ENCODE assay signal across 8 cellular contexts in the genomic region with DNA sequence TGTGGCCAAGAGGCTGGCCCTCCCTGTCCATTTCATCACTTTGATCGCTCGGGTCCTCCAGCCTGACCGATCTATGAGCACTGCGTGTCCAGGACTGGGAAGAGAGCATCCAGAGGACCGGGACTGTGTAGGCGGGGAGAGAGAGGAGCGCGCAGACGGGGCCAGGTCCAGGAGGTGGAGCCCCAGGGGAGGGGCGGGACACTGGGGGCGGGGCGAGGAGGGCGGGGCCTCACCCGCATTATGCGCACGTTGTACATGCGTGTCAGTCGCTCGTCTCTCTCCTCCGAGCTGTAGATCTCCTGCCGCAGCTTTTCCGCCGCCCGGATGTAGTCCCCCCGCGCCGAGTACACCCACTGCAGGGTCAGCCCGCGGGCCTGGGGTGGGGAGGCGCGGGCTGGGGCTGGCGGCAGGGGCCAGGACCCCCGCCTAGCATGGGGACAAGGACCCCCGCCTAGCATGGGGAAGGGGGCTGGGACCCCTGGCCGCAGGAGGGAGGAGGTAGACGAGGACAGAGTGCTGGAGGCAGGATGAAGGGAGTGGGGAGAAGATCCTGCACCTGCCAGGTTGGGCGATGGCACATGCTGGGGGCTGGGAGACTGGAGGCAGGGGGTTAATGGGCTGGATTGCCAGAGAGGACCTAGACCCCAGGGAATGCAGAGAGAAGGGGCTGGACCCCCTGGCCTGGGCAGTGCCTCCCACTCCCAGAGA. TPM values are rescaled to one million over a fixed set of nuclear protein-coding genes. Genes with fewer than 3 reads are reported as not detected.
DNase-seq lines count a peak whose midpoint lies in the region; ATAC-seq, FAIRE-seq and TF ChIP-seq lines count a peak whose summit lies in the region.

No MANE protein-coding gene starts in this region.

- no peaks in the 10 kb centered on the region for H3K27me3 ChIP-seq in bronchial epithelial cell (ENCODE audit: control insufficient read depth, insufficient read depth, low read length)

- intact Hi-C loops in activated B cell treated with CpG ODN at 0.5 μM for 24 hours (cut with micrococcal nuclease), result loop anchor here (1.0 to 2.0 kb wide), 5 partner anchors 13 to 62 kb away; partner anchors contain the start of gene GNB2

- no peaks in the 10 kb centered on the region for H3K36me3 Mint-ChIP-seq in activated B cell treated with CpG ODN at 0.5 μM for 24 hours (ENCODE audit: low read depth)

- H3K4me1 Mint-ChIP-seq in activated B cell treated with CpG ODN at 0.5 μM for 24 hours, result peaks cover 10% of the 10 kb centered on the region

- H3K9me3 Mint-ChIP-seq in activated B cell treated with CpG ODN at 0.5 μM for 24 hours, result no peaks in the 10 kb centered on the region

- H3K4me3 ChIP-seq in bronchial epithelial cell (ENCODE audit: low read depth, low read length), result peak overlapping the region; percentile 21

- no peak overlapping the region for H3K27ac Mint-ChIP-seq in activated B cell treated with CpG ODN at 0.5 μM for 24 hours

- DNase-seq in GM10266 (ENCODE audit: extremely low spot score), result peak; percentile 97
- DNase-seq in NCI-H2081 treated with DMSO at 0.1 percent for 48 hours (lab: John Stamatoyannopoulos, UW), result peak; percentile 56
- peak; percentile 58 for DNase-seq in activated B cell treated with CpG ODN at 0.5 μM for 24 hours
- peak; percentile 67 for DNase-seq in bronchial epithelial cell (ENCODE audit: low read depth)
- peak; percentile 94 for DNase-seq in islet precursor cell
- DNase-seq in stimulated activated CD4-positive, alpha-beta T cell treated with anti-CD3 and anti-CD28 coated beads, Interleukin-1b, Interleukin-23, amount 100 ng/mL, for 24 hours (ENCODE audit: low read depth in 4 of 4, low spot score in 1 of 4), result peak; percentile 62 to 87 (median 82)
- no peak for DNase-seq in inferior parietal cortex (ENCODE audit: extremely low spot score)

- ATAC-seq in HG02759 (IDR thresholded peaks at IDR 0.05; ENCODE audit: unreplicated experiment), result peak; percentile 83
- ATAC-seq in activated B cell treated with CpG ODN at 0.5 μM for 24 hours (ENCODE audit: low read depth), result peak; percentile 100

- no peak for TF ChIP-seq CTCF in GM10266 (IDR thresholded peaks at IDR 0.05; ENCODE audit: control insufficient read depth, insufficient read depth, low read depth, missing control alignments)
- TF ChIP-seq CTCF in activated B cell treated with CpG ODN at 0.5 μM for 24 hours (IDR thresholded peaks at IDR 0.05), result no peak
- TF ChIP-seq CTCF in bronchial epithelial cell (IDR thresholded peaks at IDR 0.05; ENCODE audit: insufficient read depth, low read length, severe bottlenecking), result no peak

- POLR2A ChIA-PET in activated B cell treated with CpG ODN at 0.5 μM for 24 hours (lab: Charles Lee), result interaction anchor here (1.2 to 2.0 kb wide), 6 partner anchors 14 to 79 kb away, joined by 3 to 23 read pairs (median 5); partner anchors contain the start of genes FBXO24, GNB2, LRCH4 and MOSPD3

- H3K36me3 ChIP-seq in bronchial epithelial cell (ENCODE audit: control insufficient read depth, insufficient read depth, low read length), result no peaks in the 10 kb centered on the region

- peak overlapping the region; percentile 67 for H3K4me3 Mint-ChIP-seq in activated B cell treated with CpG ODN at 0.5 μM for 24 hours

- FAIRE-seq in bronchial epithelial cell (lab: Jason Lieb, UNC), result no peak

- CTCF ChIA-PET in activated B cell treated with CpG ODN at 0.5 μM for 24 hours (lab: Charles Lee), result no interaction called here

- H3K27me3 Mint-ChIP-seq in activated B cell treated with CpG ODN at 0.5 μM for 24 hours, result no peaks in the 10 kb centered on the region

RNA-seq across cellular contexts. Expression of gene MOSPD3, which starts 14.3 kb away (rescaled TPM):
- total RNA-seq in activated B cell treated with CpG ODN at 0.5 μM for 24 hours (10.5 and 11.9 TPM in 2 replicates), bronchial epithelial cell (1.8 and 1.9 TPM in 2 replicates)

RNA-seq across cellular contexts. Expression of gene TFR2, which starts 14.7 kb away (rescaled TPM):
- total RNA-seq in activated B cell treated with CpG ODN at 0.5 μM for 24 hours (7.5 and 8.5 TPM in 2 replicates), bronchial epithelial cell (0.13 TPM in 1 of 2 replicates, not detected in the other)

RNA-seq across cellular contexts. Expression of gene PCOLCE, which starts 24.5 kb away (rescaled TPM):
- total RNA-seq in activated B cell treated with CpG ODN at 0.5 μM for 24 hours (5.4 and 5.8 TPM in 2 replicates), bronchial epithelial cell (0.38 and 0.53 TPM in 2 replicates)

RNA-seq across cellular contexts. Expression of gene ACTL6B, which starts 29.6 kb away (rescaled TPM):
- not detected in 2 replicates for total RNA-seq in activated B cell treated with CpG ODN at 0.5 μM for 24 hours
- total RNA-seq in bronchial epithelial cell, result not detected in 2 replicates

RNA-seq across cellular contexts. Expression of gene FBXO24, which starts 40.6 kb away (rescaled TPM):
- total RNA-seq in activated B cell treated with CpG ODN at 0.5 μM for 24 hours (0.29 and 1.9 TPM in 2 replicates), bronchial epithelial cell (0.38 and 0.53 TPM in 2 replicates)
